ENCODE assay signal across 2 cellular contexts in the genomic region with DNA sequence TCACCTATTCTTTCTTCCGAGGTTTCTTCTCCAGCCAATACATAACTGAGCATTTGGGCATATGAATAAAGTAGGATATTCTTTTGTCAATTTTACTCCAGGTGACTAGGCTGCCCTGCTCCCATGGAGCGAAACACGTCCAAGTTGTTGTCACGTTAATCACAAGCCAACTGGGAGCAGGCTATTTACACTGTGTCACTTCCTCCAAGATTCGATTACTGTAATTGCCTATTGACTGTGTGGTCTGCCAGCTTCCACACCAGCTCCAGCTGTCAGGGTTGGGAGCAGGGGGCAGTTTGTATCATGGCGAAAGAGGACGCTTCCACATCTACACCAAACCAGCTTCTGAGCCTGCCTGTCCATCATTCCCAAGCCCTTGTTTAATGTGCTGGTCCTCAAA.
TF ChIP-seq lines count a peak whose summit lies in the region.

No MANE protein-coding gene starts in this region.

TF ChIP-seq in liver, 16 proteins besides CTCF, POLR2A, EP300 and RAD21 (continued from another document):
- TF ChIP-seq, protein P1, sequence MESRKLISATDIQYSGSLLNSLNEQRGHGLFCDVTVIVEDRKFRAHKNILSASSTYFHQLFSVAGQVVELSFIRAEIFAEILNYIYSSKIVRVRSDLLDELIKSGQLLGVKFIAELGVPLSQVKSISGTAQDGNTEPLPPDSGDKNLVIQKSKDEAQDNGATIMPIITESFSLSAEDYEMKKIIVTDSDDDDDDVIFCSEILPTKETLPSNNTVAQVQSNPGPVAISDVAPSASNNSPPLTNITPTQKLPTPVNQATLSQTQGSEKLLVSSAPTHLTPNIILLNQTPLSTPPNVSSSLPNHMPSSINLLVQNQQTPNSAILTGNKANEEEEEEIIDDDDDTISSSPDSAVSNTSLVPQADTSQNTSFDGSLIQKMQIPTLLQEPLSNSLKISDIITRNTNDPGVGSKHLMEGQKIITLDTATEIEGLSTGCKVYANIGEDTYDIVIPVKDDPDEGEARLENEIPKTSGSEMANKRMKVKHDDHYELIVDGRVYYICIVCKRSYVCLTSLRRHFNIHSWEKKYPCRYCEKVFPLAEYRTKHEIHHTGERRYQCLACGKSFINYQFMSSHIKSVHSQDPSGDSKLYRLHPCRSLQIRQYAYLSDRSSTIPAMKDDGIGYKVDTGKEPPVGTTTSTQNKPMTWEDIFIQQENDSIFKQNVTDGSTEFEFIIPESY (IDR thresholded peaks at IDR 0.05): no peak
- TF ChIP-seq, protein P2, sequence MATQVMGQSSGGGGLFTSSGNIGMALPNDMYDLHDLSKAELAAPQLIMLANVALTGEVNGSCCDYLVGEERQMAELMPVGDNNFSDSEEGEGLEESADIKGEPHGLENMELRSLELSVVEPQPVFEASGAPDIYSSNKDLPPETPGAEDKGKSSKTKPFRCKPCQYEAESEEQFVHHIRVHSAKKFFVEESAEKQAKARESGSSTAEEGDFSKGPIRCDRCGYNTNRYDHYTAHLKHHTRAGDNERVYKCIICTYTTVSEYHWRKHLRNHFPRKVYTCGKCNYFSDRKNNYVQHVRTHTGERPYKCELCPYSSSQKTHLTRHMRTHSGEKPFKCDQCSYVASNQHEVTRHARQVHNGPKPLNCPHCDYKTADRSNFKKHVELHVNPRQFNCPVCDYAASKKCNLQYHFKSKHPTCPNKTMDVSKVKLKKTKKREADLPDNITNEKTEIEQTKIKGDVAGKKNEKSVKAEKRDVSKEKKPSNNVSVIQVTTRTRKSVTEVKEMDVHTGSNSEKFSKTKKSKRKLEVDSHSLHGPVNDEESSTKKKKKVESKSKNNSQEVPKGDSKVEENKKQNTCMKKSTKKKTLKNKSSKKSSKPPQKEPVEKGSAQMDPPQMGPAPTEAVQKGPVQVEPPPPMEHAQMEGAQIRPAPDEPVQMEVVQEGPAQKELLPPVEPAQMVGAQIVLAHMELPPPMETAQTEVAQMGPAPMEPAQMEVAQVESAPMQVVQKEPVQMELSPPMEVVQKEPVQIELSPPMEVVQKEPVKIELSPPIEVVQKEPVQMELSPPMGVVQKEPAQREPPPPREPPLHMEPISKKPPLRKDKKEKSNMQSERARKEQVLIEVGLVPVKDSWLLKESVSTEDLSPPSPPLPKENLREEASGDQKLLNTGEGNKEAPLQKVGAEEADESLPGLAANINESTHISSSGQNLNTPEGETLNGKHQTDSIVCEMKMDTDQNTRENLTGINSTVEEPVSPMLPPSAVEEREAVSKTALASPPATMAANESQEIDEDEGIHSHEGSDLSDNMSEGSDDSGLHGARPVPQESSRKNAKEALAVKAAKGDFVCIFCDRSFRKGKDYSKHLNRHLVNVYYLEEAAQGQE (IDR thresholded peaks at IDR 0.05): no peak
- peak; percentile 11 to 22 for TF ChIP-seq HNF4A (conservative IDR thresholded peaks at IDR 0.05)
- no peak for TF ChIP-seq GABPA (IDR thresholded peaks at IDR 0.05 in 1 of 2, conservative IDR thresholded peaks at IDR 0.05 in 1 of 2)
- peak; percentile 13 for TF ChIP-seq YY1 (IDR thresholded peaks at IDR 0.05)
- TF ChIP-seq, protein P3, sequence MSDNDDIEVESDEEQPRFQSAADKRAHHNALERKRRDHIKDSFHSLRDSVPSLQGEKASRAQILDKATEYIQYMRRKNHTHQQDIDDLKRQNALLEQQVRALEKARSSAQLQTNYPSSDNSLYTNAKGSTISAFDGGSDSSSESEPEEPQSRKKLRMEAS (IDR thresholded peaks at IDR 0.05): no peak
- TF ChIP-seq JUND (IDR thresholded peaks at IDR 0.05): no peak
- TF ChIP-seq FOXA1 (IDR thresholded peaks at IDR 0.05): peak; percentile 53
- no peak for TF ChIP-seq EGR1 (IDR thresholded peaks at IDR 0.05; ENCODE audit: low read depth in 2 of 2)
- TF ChIP-seq NR2F2 (IDR thresholded peaks at IDR 0.05): no peak

TF ChIP-seq in HepG2, 621 proteins besides CTCF, POLR2A, EP300 and RAD21 (continued from another document):
- TF ChIP-seq, protein P4, sequence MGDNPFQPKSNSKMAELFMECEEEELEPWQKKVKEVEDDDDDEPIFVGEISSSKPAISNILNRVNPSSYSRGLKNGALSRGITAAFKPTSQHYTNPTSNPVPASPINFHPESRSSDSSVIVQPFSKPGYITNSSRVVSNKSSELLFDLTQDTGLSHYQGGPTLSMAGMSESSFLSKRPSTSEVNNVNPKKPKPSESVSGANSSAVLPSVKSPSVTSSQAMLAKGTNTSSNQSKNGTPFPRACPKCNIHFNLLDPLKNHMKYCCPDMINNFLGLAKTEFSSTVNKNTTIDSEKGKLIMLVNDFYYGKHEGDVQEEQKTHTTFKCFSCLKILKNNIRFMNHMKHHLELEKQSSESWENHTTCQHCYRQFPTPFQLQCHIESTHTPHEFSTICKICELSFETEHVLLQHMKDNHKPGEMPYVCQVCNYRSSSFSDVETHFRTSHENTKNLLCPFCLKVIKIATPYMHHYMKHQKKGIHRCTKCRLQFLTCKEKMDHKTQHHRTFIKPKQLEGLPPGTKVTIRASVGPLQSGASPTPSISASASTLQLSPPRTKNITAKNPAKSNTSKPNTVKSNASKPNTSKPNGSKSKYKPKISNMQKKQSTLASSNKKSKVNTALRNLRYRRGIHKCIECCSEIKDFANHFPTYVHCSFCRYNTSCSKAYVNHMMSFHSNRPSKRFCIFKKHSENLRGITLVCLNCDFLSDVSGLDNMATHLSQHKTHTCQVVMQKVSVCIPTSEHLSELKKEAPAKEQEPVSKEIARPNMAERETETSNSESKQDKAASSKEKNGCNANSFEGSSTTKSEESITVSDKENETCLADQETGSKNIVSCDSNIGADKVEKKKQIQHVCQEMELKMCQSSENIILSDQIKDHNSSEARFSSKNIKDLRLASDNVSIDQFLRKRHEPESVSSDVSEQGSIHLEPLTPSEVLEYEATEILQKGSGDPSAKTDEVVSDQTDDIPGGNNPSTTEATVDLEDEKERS (CRISPR knock-in tag; IDR thresholded peaks at IDR 0.05): no peak
- TF ChIP-seq, protein P5, sequence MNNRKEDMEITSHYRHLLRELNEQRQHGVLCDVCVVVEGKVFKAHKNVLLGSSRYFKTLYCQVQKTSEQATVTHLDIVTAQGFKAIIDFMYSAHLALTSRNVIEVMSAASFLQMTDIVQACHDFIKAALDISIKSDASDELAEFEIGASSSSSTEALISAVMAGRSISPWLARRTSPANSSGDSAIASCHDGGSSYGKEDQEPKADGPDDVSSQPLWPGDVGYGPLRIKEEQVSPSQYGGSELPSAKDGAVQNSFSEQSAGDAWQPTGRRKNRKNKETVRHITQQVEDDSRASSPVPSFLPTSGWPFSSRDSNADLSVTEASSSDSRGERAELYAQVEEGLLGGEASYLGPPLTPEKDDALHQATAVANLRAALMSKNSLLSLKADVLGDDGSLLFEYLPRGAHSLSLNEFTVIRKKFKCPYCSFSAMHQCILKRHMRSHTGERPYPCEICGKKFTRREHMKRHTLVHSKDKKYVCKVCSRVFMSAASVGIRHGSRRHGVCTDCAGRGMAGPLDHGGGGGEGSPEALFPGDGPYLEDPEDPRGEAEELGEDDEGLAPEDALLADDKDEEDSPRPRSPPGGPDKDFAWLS (CRISPR knock-in tag; IDR thresholded peaks at IDR 0.05; ENCODE audit: borderline replicate concordance): no peak
